Comparison of ENCODE assay signal across 19 cellular contexts in the genomic region with DNA sequence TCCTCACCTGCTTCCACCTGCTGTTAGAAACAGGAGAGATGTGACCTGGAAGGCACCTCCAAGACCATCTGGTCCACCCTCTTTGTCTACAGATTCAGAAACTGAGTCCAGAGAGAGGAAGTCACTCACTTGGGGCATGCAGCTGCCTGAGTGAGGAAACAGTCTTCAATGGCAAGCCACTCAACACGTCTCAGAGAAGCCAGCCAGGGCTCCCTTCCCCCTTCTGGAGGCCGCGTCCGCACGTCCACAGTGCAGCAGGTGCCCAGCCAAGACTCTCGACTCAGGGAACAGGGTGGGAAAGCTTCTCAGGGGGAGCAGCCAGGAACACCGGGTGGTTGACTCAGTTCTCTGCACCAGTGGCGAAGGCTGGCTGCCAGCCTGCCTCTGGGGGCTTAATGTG.
A peak's percentile ranks its signal among the peaks of the same experiment; 100 is the strongest.
DNase-seq lines count a peak whose midpoint lies in the region; ATAC-seq and TF ChIP-seq lines count a peak whose summit lies in the region.
"Had no signal": no experiment of that assay in that cellular context is flagged by ENCODE, and none has a peak within 500 bp of the region (broad histone marks: within the 10 kb centered on the region; RNA-seq: fewer than 3 reads in every experiment).

No MANE protein-coding gene starts in this region.

- H3K4me1 ChIP-seq in BLaER1 treated with 17β-estradiol and CSF1 and Interleukin-3, amounts not matched to agents 10 nM and 100 nM = peaks cover 55 to 86% (median 76%) of the 10 kb centered on the region in 10 experiments
- H3K4me1 ChIP-seq in left lung = no peaks in the 10 kb centered on the region
- H3K4me1 ChIP-seq in SK-N-SH (ENCODE audit: control insufficient read depth in 1 of 2, insufficient read depth in 2 of 2, low read depth in 1 of 2, low read length in 1 of 2) = no peaks in the 10 kb centered on the region
- H3K4me1 ChIP-seq: gastrocnemius medialis, right lobe of liver, tibial artery had no signal

- peak overlapping the region in 7 of 11 experiments; percentile 3 to 57 (median 39); a peak in 8 of 22 replicates for H3K9ac ChIP-seq in BLaER1 treated with 17β-estradiol and CSF1 and Interleukin-3, amounts not matched to agents 10 nM and 100 nM
- no peak overlapping the region for H3K9ac ChIP-seq in SK-N-SH

- no peak for TF ChIP-seq EP300 in SK-N-SH (IDR thresholded peaks at IDR 0.05; ENCODE audit: borderline replicate concordance in 1 of 2, low read depth in 1 of 2, low read length in 1 of 2)

- no peaks in the 10 kb centered on the region for H3K36me3 ChIP-seq in BLaER1 treated with 17β-estradiol and CSF1 and Interleukin-3, amounts not matched to agents 10 nM and 100 nM
- H3K36me3 ChIP-seq in left lung = no peaks in the 10 kb centered on the region
- H3K36me3 ChIP-seq in SK-N-SH (replicated peaks in 1 of 2; ENCODE audit: control insufficient read depth in 1 of 2, insufficient read depth in 2 of 2, low read length in 1 of 2) = no peaks in the 10 kb centered on the region
- H3K36me3 ChIP-seq: gastrocnemius medialis, right lobe of liver, tibial artery had no signal

- peak overlapping the region; percentile 68 to 91 (median 79) for H3K4me2 ChIP-seq in BLaER1 treated with 17β-estradiol and CSF1 and Interleukin-3, amounts not matched to agents 10 nM and 100 nM
- H3K4me2 ChIP-seq in SK-N-SH = no peak overlapping the region

- peak; percentile 53 for DNase-seq in MV-4-11 (lab: John Stamatoyannopoulos, UW)
- no peak for DNase-seq in left lung
- DNase-seq in NCI-H510A treated with DMSO at 0.1 percent for 48 hours (lab: John Stamatoyannopoulos, UW) = no peak
- no peak for DNase-seq in SK-N-SH
- DNase-seq: ACHN; activated CD4-positive, alpha-beta T cell treated with anti-CD3 and anti-CD28 coated beads, Interleukin-2, amount 10 ng/mL, durations not matched to agents 7 days and 5 days; activated T-cell treated with anti-CD3 and anti-CD28 coated beads, Interleukin-2, amount 50 U/mL, for 4 hours; CD8-positive, alpha-beta memory T cell; gastrocnemius medialis; mammary epithelial cell; right lobe of liver; SHP77 treated with DMSO at 0.1 percent for 48 hours; stimulated activated CD4-positive, alpha-beta T cell treated with anti-CD3 and anti-CD28 coated beads, Interleukin-2, amount 100 ng/mL, for 24 hours; T-helper 9 cell; tibial artery had no signal

- WGBS in SK-N-SH (ENCODE audit: low lambda C conversion rate) = 34% methylated on average over 5 of the region's 8 CpGs

- TF ChIP-seq RAD21 in SK-N-SH (IDR thresholded peaks at IDR 0.05; ENCODE audit: low read length) = no peak

- no peaks in the 10 kb centered on the region for H4K20me1 ChIP-seq in BLaER1 treated with 17β-estradiol and CSF1 and Interleukin-3, amounts not matched to agents 10 nM and 100 nM
- no peaks in the 10 kb centered on the region for H4K20me1 ChIP-seq in SK-N-SH (ENCODE audit: insufficient read depth)

- POLR2A ChIA-PET in SK-N-SH (lab: Yijun Ruan, JAX) = no interaction called here

- H3K79me2 ChIP-seq in SK-N-SH (ENCODE audit: insufficient read depth) = no peaks in the 10 kb centered on the region

- H3K27me3 ChIP-seq in BLaER1 treated with 17β-estradiol and CSF1 and Interleukin-3, amounts not matched to agents 10 nM and 100 nM = no peaks in the 10 kb centered on the region
- H3K27me3 ChIP-seq in left lung = peaks cover 0 to 6% of the 10 kb centered on the region in 2 donors
- no peaks in the 10 kb centered on the region; the same call in 1 of the 2 replicates for H3K27me3 ChIP-seq in SK-N-SH (ENCODE audit: insufficient read depth)
- H3K27me3 ChIP-seq: gastrocnemius medialis, right lobe of liver, tibial artery had no signal

- H3F3A ChIP-seq in SK-N-SH (replicated peaks; ENCODE audit: insufficient read depth) = no peaks in the 10 kb centered on the region

- H2AFZ ChIP-seq in SK-N-SH (ENCODE audit: low read depth) = no peak overlapping the region

- peak overlapping the region in 10 of 11 experiments; percentile 5 to 70 (median 42); a peak in 18 of 22 replicates for H3K27ac ChIP-seq in BLaER1 treated with 17β-estradiol and CSF1 and Interleukin-3, amounts not matched to agents 10 nM and 100 nM
- H3K27ac ChIP-seq in left lung = no peak overlapping the region
- H3K27ac ChIP-seq in SK-N-SH (ENCODE audit: low read depth in 2 of 2, low read length in 1 of 2) = no peak overlapping the region
- H3K27ac ChIP-seq: gastrocnemius medialis, right lobe of liver, tibial artery had no signal

- peak; percentile 27 for ATAC-seq in GM19455 (IDR thresholded peaks at IDR 0.05; ENCODE audit: unreplicated experiment)
- peak; percentile 47 for ATAC-seq in left lung
- no peak for ATAC-seq in HG02571 (IDR thresholded peaks at IDR 0.05; ENCODE audit: unreplicated experiment)
- no peak for ATAC-seq in HG02870 (IDR thresholded peaks at IDR 0.05; ENCODE audit: unreplicated experiment)
- ATAC-seq: activated T-cell treated with anti-CD3 and anti-CD28 coated beads, Interleukin-2, amount 50 U/mL, for 4 hours; gastrocnemius medialis had no signal

- no peak for TF ChIP-seq CTCF in left lung (IDR thresholded peaks at IDR 0.05)
- TF ChIP-seq CTCF in SK-N-SH (IDR thresholded peaks at IDR 0.05) = no peak

- H3K9me3 ChIP-seq in BLaER1 treated with 17β-estradiol and CSF1 and Interleukin-3, amounts not matched to agents 10 nM and 100 nM (replicated peaks in 1 of 11) = peaks cover 0 to 25% (median 18%) of the 10 kb centered on the region in 11 experiments; a peak in 17 of 22 replicates
- H3K9me3 ChIP-seq in left lung (no peaks in the 10 kb centered on the region), SK-N-SH (no peaks in the 10 kb centered on the region)
- H3K9me3 ChIP-seq: gastrocnemius medialis, right lobe of liver, tibial artery had no signal

- CTCF ChIA-PET in SK-N-SH (lab: Yijun Ruan, JAX) = no interaction called here

- no peaks in the 10 kb centered on the region for H3K9me2 ChIP-seq in SK-N-SH

- H3K4me3 ChIP-seq in BLaER1 treated with 17β-estradiol and CSF1 and Interleukin-3, amounts not matched to agents 10 nM and 100 nM = peak overlapping the region in 1 of 10 experiments; percentile 12; a peak in 2 of 20 replicates
- H3K4me3 ChIP-seq in left lung (no peak overlapping the region), SK-N-SH (ENCODE audit: low read depth in 2 of 2, low read length in 1 of 2) (no peak overlapping the region)
- H3K4me3 ChIP-seq: gastrocnemius medialis, right lobe of liver, tibial artery had no signal

- intact Hi-C loops in left lung (cut with DNase I) = no loop called here

TF ChIP-seq in SK-N-SH, 30 proteins besides CTCF, POLR2A, EP300 and RAD21:
- no peak for TF ChIP-seq ELF1 (IDR thresholded peaks at IDR 0.05)
- TF ChIP-seq RCOR1 (IDR thresholded peaks at IDR 0.05; ENCODE audit: low read length) = no peak
- TF ChIP-seq EZH2phosphoT487 (IDR thresholded peaks at IDR 0.05; ENCODE audit: borderline replicate concordance, low read depth) = no peak
- TF ChIP-seq, protein P1, sequence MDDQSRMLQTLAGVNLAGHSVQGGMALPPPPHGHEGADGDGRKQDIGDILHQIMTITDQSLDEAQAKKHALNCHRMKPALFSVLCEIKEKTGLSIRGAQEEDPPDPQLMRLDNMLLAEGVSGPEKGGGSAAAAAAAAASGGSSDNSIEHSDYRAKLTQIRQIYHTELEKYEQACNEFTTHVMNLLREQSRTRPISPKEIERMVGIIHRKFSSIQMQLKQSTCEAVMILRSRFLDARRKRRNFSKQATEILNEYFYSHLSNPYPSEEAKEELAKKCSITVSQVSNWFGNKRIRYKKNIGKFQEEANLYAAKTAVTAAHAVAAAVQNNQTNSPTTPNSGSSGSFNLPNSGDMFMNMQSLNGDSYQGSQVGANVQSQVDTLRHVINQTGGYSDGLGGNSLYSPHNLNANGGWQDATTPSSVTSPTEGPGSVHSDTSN (IDR thresholded peaks at IDR 0.05) = no peak
- no peak for TF ChIP-seq RFX5 (IDR thresholded peaks at IDR 0.05; ENCODE audit: low read length)
TF ChIP-seq in SK-N-SH: peak in this region for 0.

Comparison
In these comparisons a context has a peak if more than half of its experiments do, and no peak if none do; other contexts are left out.
1. H3K27ac ChIP-seq: peak in BLaER1 treated with 17β-estradiol and CSF1 and Interleukin-3, amounts not matched to agents 10 nM and 100 nM (10 of 11); none in left lung (0 of 2) and SK-N-SH (0 of 2).
2. ATAC-seq: peak in GM19455 (single experiment) and left lung (single experiment); none in HG02571 (single experiment) and HG02870 (single experiment).